Comparison of ENCODE assay signal across 17 cellular contexts in genomic region chr10:68110027-68110426, GRCh38. TPM values are rescaled to one million over a fixed set of nuclear protein-coding genes. Genes with fewer than 3 reads are reported as not detected.
DNase-seq lines count a peak whose midpoint lies in the region; TF ChIP-seq lines count a peak whose summit lies in the region.
"Had no signal": no experiment of that assay in that cellular context is flagged by ENCODE, and none has a peak within 500 bp of the region (broad histone marks: within the 10 kb centered on the region; RNA-seq: fewer than 3 reads in every experiment).

No MANE protein-coding gene starts in this region.

- peak overlapping the region; percentile 84 for H3K27ac ChIP-seq in left ventricle myocardium inferior (replicated peaks)
- H3K27ac ChIP-seq: parathyroid adenoma had no signal

- no peaks in the 10 kb centered on the region for H3K27me3 ChIP-seq in left ventricle myocardium inferior (ENCODE audit: low read depth)
- H3K27me3 ChIP-seq in skeletal muscle satellite cell (ENCODE audit: control insufficient read depth, insufficient read depth, low read length), result no peaks in the 10 kb centered on the region

- no peaks in the 10 kb centered on the region for H3K36me3 ChIP-seq in left ventricle myocardium inferior
- peaks cover 67% of the 10 kb centered on the region for H3K36me3 ChIP-seq in skeletal muscle satellite cell (ENCODE audit: insufficient read depth, low read length)

- intact Hi-C loops in left ventricle myocardium inferior (cut with micrococcal nuclease), result no loop called here

- DNase-seq in LHCN-M2 (ENCODE audit: low read depth) (peak; percentile 95), choroid plexus epithelial cell (ENCODE audit: low read depth) (peak; percentile 55), left ventricle myocardium inferior (no peak), HUDEP-2 (lab: John Stamatoyannopoulos, UW; ENCODE audit: unreplicated experiment in 76 of 76) (no peak), NCI-H82 treated with DMSO at 0.1 percent for 48 hours (lab: John Stamatoyannopoulos, UW; ENCODE audit: unreplicated experiment) (no peak), nucleus accumbens (lab: John Stamatoyannopoulos, UW) (no peak)
- DNase-seq: activated CD4-positive, CD25-positive, alpha-beta regulatory T cell treated with anti-CD3 and anti-CD28 coated beads, Interleukin-2, amount 50 U/mL, for 72 hours; DMS79; hypothalamus; mammary epithelial cell; NCI-H187; small intestine; stimulated activated naive CD4-positive, alpha-beta T cell treated with Interleukin-2 at 50 U/mL for 16 hours had no signal

- H3K4me3 ChIP-seq in choroid plexus epithelial cell (ENCODE audit: low read depth, low read length), result no peak overlapping the region
- H3K4me3 ChIP-seq in left ventricle myocardium inferior, result peak overlapping the region; percentile 63
- H3K4me3 ChIP-seq in skeletal muscle satellite cell (ENCODE audit: low read length), result peak overlapping the region; percentile 48

- peak overlapping the region; percentile 68 for H3K9ac ChIP-seq in skeletal muscle satellite cell (ENCODE audit: low read depth, low read length)
- H3K9ac ChIP-seq: parathyroid adenoma had no signal

- H3K9me3 ChIP-seq in left ventricle myocardium inferior (replicated peaks) (no peaks in the 10 kb centered on the region), skeletal muscle satellite cell (replicated peaks; ENCODE audit: low read length) (no peaks in the 10 kb centered on the region)

- TF ChIP-seq CTCF in choroid plexus epithelial cell (conservative IDR thresholded peaks at IDR 0.05; ENCODE audit: low read depth, low read length), result no peak
- no peak for TF ChIP-seq CTCF in left ventricle myocardium inferior (IDR thresholded peaks at IDR 0.05; ENCODE audit: borderline replicate concordance)

- H3K4me2 ChIP-seq in skeletal muscle satellite cell (ENCODE audit: low read length), result peak overlapping the region; percentile 90

- H3K4me1 ChIP-seq in left ventricle myocardium inferior (peaks cover 27% of the 10 kb centered on the region), skeletal muscle satellite cell (ENCODE audit: control insufficient read depth, insufficient read depth, low read length) (peaks cover 32% of the 10 kb centered on the region)
- H3K4me1 ChIP-seq: parathyroid adenoma had no signal

RNA-seq across cellular contexts. Expression of gene MYPN, which starts 0.7 kb away (rescaled TPM):
- total RNA-seq in LHCN-M2 (2014; rRNA removed) (31.8 and 32.7 TPM in 2 replicates), left ventricle myocardium inferior (124 TPM)
- polyA plus RNA-seq in LHCN-M2 (2012), result 19.2 TPM
- total RNA-seq in skeletal muscle satellite cell (2012; rRNA removed), result 2.2 and 8.6 TPM in 2 replicates
- total RNA-seq: activated CD8-positive, alpha-beta memory T cell treated with anti-CD3 and anti-CD28 coated beads for 36 hours; activated naive CD4-positive, alpha-beta T cell treated with anti-CD3 and anti-CD28 coated beads, Interleukin-2, amount 50 U/mL, for 72 hours had no signal

RNA-seq across cellular contexts. Expression of gene HERC4, which starts 34.9 kb away (rescaled TPM):
- total RNA-seq in LHCN-M2 (2014; rRNA removed) (82.3 and 82.8 TPM in 2 replicates), left ventricle myocardium inferior (31.9 TPM)
- 28.3 TPM for polyA plus RNA-seq in LHCN-M2 (2012)
- total RNA-seq in skeletal muscle satellite cell (2012; rRNA removed), result 79.7 and 145 TPM in 2 replicates

Comparison
In these comparisons a context has a peak if more than half of its experiments do, and no peak if none do; other contexts are left out.
1. DNase-seq: peak in LHCN-M2 (single experiment) and choroid plexus epithelial cell (single experiment); none in left ventricle myocardium inferior (single experiment), HUDEP-2 (0 of 76), NCI-H82 treated with DMSO at 0.1 percent for 48 hours (single experiment) and nucleus accumbens (0 of 56).